In genomic region chr14:23319746-23320583, GRCh38 we compare ENCODE assay signal across 1 cellular context.
A peak's percentile ranks its signal among the peaks of the same experiment; 100 is the strongest.
TF ChIP-seq lines count a peak whose summit lies in the region.

No MANE protein-coding gene starts in this region.

TF ChIP-seq in HepG2, 621 proteins besides CTCF, POLR2A, EP300 and RAD21 (continued from another document and continues in another):
- TF ChIP-seq ZNF281 (CRISPR knock-in tag; IDR thresholded peaks at IDR 0.05; ENCODE audit: borderline replicate concordance) (no peak), HIC2 (CRISPR knock-in tag; IDR thresholded peaks at IDR 0.05; ENCODE audit: low read depth) (no peak), HMG20B (CRISPR knock-in tag; conservative IDR thresholded peaks at IDR 0.05) (no peak; the same call in 1 of the 2 replicates), ZNF468 (CRISPR knock-in tag; IDR thresholded peaks at IDR 0.05) (no peak), HOXA3 (CRISPR knock-in tag; IDR thresholded peaks at IDR 0.05) (no peak), ARNT2 (CRISPR knock-in tag; IDR thresholded peaks at IDR 0.05; ENCODE audit: low read depth) (peak; percentile 36; the same call in 1 of the 2 replicates), ARHGAP35 (CRISPR knock-in tag; IDR thresholded peaks at IDR 0.05; ENCODE audit: borderline replicate concordance) (no peak), GFI1 (CRISPR knock-in tag; IDR thresholded peaks at IDR 0.05; ENCODE audit: borderline replicate concordance) (peak; percentile 75), ZSCAN20 (CRISPR knock-in tag; IDR thresholded peaks at IDR 0.05; ENCODE audit: borderline replicate concordance) (no peak), ZNF142 (CRISPR knock-in tag; IDR thresholded peaks at IDR 0.05) (no peak), TIGD3 (CRISPR knock-in tag; IDR thresholded peaks at IDR 0.05; ENCODE audit: borderline replicate concordance) (no peak), E2F1 (CRISPR knock-in tag; IDR thresholded peaks at IDR 0.05) (no peak), CCAR2 (optimal IDR thresholded peaks at IDR 0.05; ENCODE audit: low read depth, low read length) (peak; percentile 15), ZNF496 (CRISPR knock-in tag; IDR thresholded peaks at IDR 0.05; ENCODE audit: insufficient replicate concordance) (no peak), FOXO4 (CRISPR knock-in tag; conservative IDR thresholded peaks at IDR 0.05) (0 out of 2 replicates have a peak, but pooled peaks have one; percentile 88), ZNF256 (CRISPR knock-in tag; conservative IDR thresholded peaks at IDR 0.05) (no peak), ZNF367 (CRISPR knock-in tag; IDR thresholded peaks at IDR 0.05; ENCODE audit: borderline replicate concordance) (no peak), ZNF33A (CRISPR knock-in tag; IDR thresholded peaks at IDR 0.05; ENCODE audit: borderline replicate concordance) (no peak; the same call in 1 of the 2 replicates), RBFOX2 (IDR thresholded peaks at IDR 0.05; ENCODE audit: low read depth, low read length) (no peak), ZFP91 (CRISPR knock-in tag; IDR thresholded peaks at IDR 0.05; ENCODE audit: borderline replicate concordance) (no peak; the same call in 1 of the 2 replicates), ZNF800 (CRISPR knock-in tag; IDR thresholded peaks at IDR 0.05) (no peak), HINFP (CRISPR knock-in tag; IDR thresholded peaks at IDR 0.05; ENCODE audit: low read depth) (no peak), PITX1 (CRISPR knock-in tag; IDR thresholded peaks at IDR 0.05) (no peak), DDIT3 (CRISPR knock-in tag; IDR thresholded peaks at IDR 0.05) (no peak; the same call in 1 of the 2 replicates), DPF2 (CRISPR knock-in tag; IDR thresholded peaks at IDR 0.05; ENCODE audit: borderline replicate concordance, low read depth) (0 out of 2 replicates have a peak, but pooled peaks have one; percentile 7), KLF12 (CRISPR knock-in tag; IDR thresholded peaks at IDR 0.05; ENCODE audit: borderline replicate concordance) (peak; percentile 58; the same call in 1 of the 2 replicates), ZNF782 (CRISPR knock-in tag; IDR thresholded peaks at IDR 0.05; ENCODE audit: borderline replicate concordance) (no peak), GMEB2 (CRISPR knock-in tag; IDR thresholded peaks at IDR 0.05; ENCODE audit: low read depth) (0 out of 2 replicates have a peak, but pooled peaks have one; percentile 6), ZNF720 (CRISPR knock-in tag; IDR thresholded peaks at IDR 0.05) (no peak; the same call in 1 of the 2 replicates)
